Comparison of ENCODE assay signal across 35 cellular contexts in genomic region chr16:66373667-66374066, GRCh38. TPM values are rescaled to one million over a fixed set of nuclear protein-coding genes. Genes with fewer than 3 reads are reported as not detected.
"Had no signal": no experiment of that assay in that cellular context is flagged by ENCODE, and none has a peak within 500 bp of the region (broad histone marks: within the 10 kb centered on the region; RNA-seq: fewer than 3 reads in every experiment).

No MANE protein-coding gene starts in this region.

- ATAC-seq: activated CD8-positive, alpha-beta T cell treated with anti-CD3 and anti-CD28 coated beads for 36 hours; activated naive CD4-positive, alpha-beta T cell treated with anti-CD3 and anti-CD28 coated beads, Interleukin-2, amount 50 U/mL, for 72 hours; activated T-cell treated with anti-CD3 and anti-CD28 coated beads, Interleukin-2, amount 50 U/mL, for 4 hours; activated T-cell treated with anti-CD3 and anti-CD28 coated beads, Interleukin-2, amount 50 U/mL, for 72 hours; activated T-helper 17 cell treated with anti-CD3 and anti-CD28 coated beads, Interleukin-2, amount 50 U/mL, for 72 hours; body of pancreas had no signal

- H3K9me3 ChIP-seq: adrenal gland, body of pancreas, breast epithelium had no signal

- H3K27ac ChIP-seq: adrenal gland, body of pancreas, brain microvascular endothelial cell, breast epithelium, VCaP had no signal

- DNase-seq: activated B cell treated with CpG ODN at 0.5 μM for 24 hours; activated CD4-positive, alpha-beta memory T cell treated with anti-CD3 and anti-CD28 coated beads for 36 hours; activated CD4-positive, alpha-beta T cell treated with anti-CD3 and anti-CD28 coated beads for 4 hours; activated CD4-positive, alpha-beta T cell treated with anti-CD3 and anti-CD28 coated beads, Interleukin-2, amount 10 ng/mL, durations not matched to agents 24 days and 14 days; activated CD4-positive, alpha-beta T cell treated with anti-CD3 and anti-CD28 coated beads, Interleukin-2, amount 50 U/mL, for 1 hour; activated CD4-positive, alpha-beta T cell treated with anti-CD3 and anti-CD28 coated beads, Interleukin-2, amount 50 U/mL, for 4 hours; activated CD4-positive, CD25-positive, alpha-beta regulatory T cell treated with anti-CD3 and anti-CD28 coated beads, Interleukin-2, amount 50 U/mL, for 72 hours; activated CD8-positive, alpha-beta memory T cell treated with anti-CD3 and anti-CD28 coated beads, Interleukin-2, amount 50 U/mL, for 4 hours; activated CD8-positive, alpha-beta T cell treated with anti-CD3 and anti-CD28 coated beads for 36 hours; activated effector memory CD4-positive, alpha-beta T cell treated with anti-CD3 and anti-CD28 coated beads, Interleukin-2, amount 50 U/mL, for 16 hours; activated gamma-delta T cell treated with Interleukin-2 at 50 U/mL for 16 hours; activated naive CD4-positive, alpha-beta T cell; activated naive CD4-positive, alpha-beta T cell treated with anti-CD3 and anti-CD28 coated beads for 36 hours; activated naive CD4-positive, alpha-beta T cell treated with anti-CD3 and anti-CD28 coated beads, Interleukin-2, amount 50 U/mL, for 16 hours; activated naive CD8-positive, alpha-beta T cell treated with anti-CD3 and anti-CD28 coated beads for 36 hours; activated T-cell treated with anti-CD3 and anti-CD28 coated beads for 4 hours; activated T-cell treated with anti-CD3 and anti-CD28 coated beads, Interleukin-2, amount 50 U/mL, for 1 hour; activated T-cell treated with anti-CD3 and anti-CD28 coated beads, Interleukin-2, amount 50 U/mL, for 4 hours; activated T-cell treated with anti-CD3 and anti-CD28 coated beads, Interleukin-2, amount 50 U/mL, for 72 hours; adrenal gland; amniotic stem cell; body of pancreas; brain microvascular endothelial cell; central memory CD4-positive, alpha-beta T cell; T-helper 1 cell; T-helper 2 cell; T-helper 9 cell had no signal

- FAIRE-seq: astrocyte, TTC549 had no signal

- H3K4me1 ChIP-seq: adrenal gland, body of pancreas, breast epithelium had no signal

- H3K4me3 ChIP-seq: adrenal gland, body of pancreas, breast epithelium had no signal

- H3K36me3 ChIP-seq: adrenal gland, brain microvascular endothelial cell, breast epithelium had no signal

- H3K27me3 ChIP-seq: adrenal gland, body of pancreas, brain microvascular endothelial cell, breast epithelium had no signal

RNA-seq across cellular contexts. Expression of gene CDH5, which starts 7.2 kb away (rescaled TPM):
- total RNA-seq: activated B cell treated with CpG ODN at 0.5 μM for 24 hours; activated CD4-positive, alpha-beta memory T cell treated with anti-CD3 and anti-CD28 coated beads for 36 hours; activated CD4-positive, alpha-beta T cell treated with anti-CD3 and anti-CD28 coated beads, Interleukin-2, amount 10 ng/mL, durations not matched to agents 24 days and 14 days; activated CD8-positive, alpha-beta memory T cell treated with anti-CD3 and anti-CD28 coated beads for 36 hours; activated CD8-positive, alpha-beta T cell treated with anti-CD3 and anti-CD28 coated beads for 36 hours; activated naive CD4-positive, alpha-beta T cell treated with anti-CD3 and anti-CD28 coated beads for 36 hours; activated naive CD4-positive, alpha-beta T cell treated with anti-CD3 and anti-CD28 coated beads, Interleukin-2, amount 50 U/mL, for 72 hours; activated naive CD8-positive, alpha-beta T cell treated with anti-CD3 and anti-CD28 coated beads for 36 hours; activated T-cell treated with anti-CD3 and anti-CD28 coated beads, Interleukin-2, amount 50 U/mL, for 72 hours; activated T-helper 1 cell treated with anti-CD3 and anti-CD28 coated beads, Interleukin-12 subunit alpha, Interleukin-12 subunit beta, Interleukin-2, Interleukin-4 antibody, amounts not matched to agents 30 ng/mL and 10 ng/mL and 1 ng/mL, durations not matched to agents 14 hours and 24 hours and 36 hours; activated T-helper 17 cell treated with anti-CD3 and anti-CD28 coated beads, Interleukin-2, amount 50 U/mL, for 72 hours had no signal

RNA-seq across cellular contexts. Expression of gene BEAN1, which starts 53.4 kb away (rescaled TPM):
- total RNA-seq: activated B cell treated with CpG ODN at 0.5 μM for 24 hours; activated CD4-positive, alpha-beta memory T cell treated with anti-CD3 and anti-CD28 coated beads for 36 hours; activated CD4-positive, alpha-beta T cell treated with anti-CD3 and anti-CD28 coated beads, Interleukin-2, amount 10 ng/mL, durations not matched to agents 24 days and 14 days; activated CD8-positive, alpha-beta memory T cell treated with anti-CD3 and anti-CD28 coated beads for 36 hours; activated CD8-positive, alpha-beta T cell treated with anti-CD3 and anti-CD28 coated beads for 36 hours; activated naive CD4-positive, alpha-beta T cell treated with anti-CD3 and anti-CD28 coated beads for 36 hours; activated naive CD4-positive, alpha-beta T cell treated with anti-CD3 and anti-CD28 coated beads, Interleukin-2, amount 50 U/mL, for 72 hours; activated naive CD8-positive, alpha-beta T cell treated with anti-CD3 and anti-CD28 coated beads for 36 hours; activated T-cell treated with anti-CD3 and anti-CD28 coated beads, Interleukin-2, amount 50 U/mL, for 4 hours; activated T-cell treated with anti-CD3 and anti-CD28 coated beads, Interleukin-2, amount 50 U/mL, for 72 hours; activated T-helper 1 cell treated with anti-CD3 and anti-CD28 coated beads, Interleukin-12 subunit alpha, Interleukin-12 subunit beta, Interleukin-2, Interleukin-4 antibody, amounts not matched to agents 30 ng/mL and 10 ng/mL and 1 ng/mL, durations not matched to agents 14 hours and 24 hours and 36 hours; activated T-helper 17 cell treated with anti-CD3 and anti-CD28 coated beads, Interleukin-2, amount 50 U/mL, for 72 hours; body of pancreas had no signal
